ENCODE assay signal across 33 cellular contexts in the genomic region with DNA sequence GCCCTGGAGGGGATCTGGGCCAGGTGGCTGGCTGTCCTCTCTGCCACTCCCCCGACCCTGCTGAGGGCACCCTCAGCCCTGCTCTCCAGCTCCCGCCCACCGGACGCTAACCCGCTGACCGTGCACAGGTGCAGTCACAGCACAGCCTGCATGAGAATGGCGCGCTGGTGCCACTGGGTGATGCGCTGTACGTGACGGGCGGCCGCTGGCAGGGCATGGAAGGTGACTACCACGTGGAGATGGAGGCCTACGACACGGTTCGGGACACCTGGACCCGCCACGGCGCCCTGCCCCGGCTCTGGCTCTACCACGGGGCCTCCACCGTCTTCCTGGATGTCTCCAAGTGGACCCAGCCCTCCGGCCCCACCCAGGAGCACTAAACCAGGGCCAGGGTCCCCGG. TPM values are rescaled to one million over a fixed set of nuclear protein-coding genes. Genes with fewer than 3 reads are reported as not detected.
"Had no signal": no experiment of that assay in that cellular context is flagged by ENCODE, and none has a peak within 500 bp of the region (broad histone marks: within the 10 kb centered on the region; RNA-seq: fewer than 3 reads in every experiment).

No MANE protein-coding gene starts in this region.

- H3K36me3 Mint-ChIP-seq: activated CD8-positive, alpha-beta memory T cell treated with anti-CD3 and anti-CD28 coated beads, Interleukin-2, amount 10 ng/mL, durations not matched to agents 7 days and 5 days; activated naive CD4-positive, alpha-beta T cell treated with anti-CD3 and anti-CD28 coated beads, Interleukin-2, amount 50 U/mL, for 24 hours; activated naive CD8-positive, alpha-beta T cell treated with anti-CD3 and anti-CD28 coated beads, Interleukin-2, amount 10 ng/mL, durations not matched to agents 7 days and 5 days had no signal

- H3K9me3 Mint-ChIP-seq: activated CD4-positive, alpha-beta memory T cell treated with anti-CD3 and anti-CD28 coated beads, Interleukin-2, amount 10 ng/mL, durations not matched to agents 7 days and 5 days; activated naive CD4-positive, alpha-beta T cell treated with anti-CD3 and anti-CD28 coated beads, Interleukin-2, amount 50 U/mL, for 24 hours; activated T-cell treated with anti-CD3 and anti-CD28 coated beads, Interleukin-2, amount 50 U/mL, for 72 hours; activated T-helper 17 cell treated with anti-CD3 and anti-CD28 coated beads, Interleukin-2, amount 50 U/mL, for 72 hours had no signal

- H3K27ac Mint-ChIP-seq: activated CD4-positive, alpha-beta memory T cell treated with anti-CD3 and anti-CD28 coated beads, Interleukin-2, amount 10 ng/mL, durations not matched to agents 7 days and 5 days; activated CD8-positive, alpha-beta memory T cell treated with anti-CD3 and anti-CD28 coated beads, Interleukin-2, amount 10 ng/mL, durations not matched to agents 7 days and 5 days; activated naive CD4-positive, alpha-beta T cell treated with anti-CD3 and anti-CD28 coated beads, Interleukin-2, amount 50 U/mL, for 24 hours; activated naive CD8-positive, alpha-beta T cell treated with anti-CD3 and anti-CD28 coated beads, Interleukin-2, amount 10 ng/mL, durations not matched to agents 7 days and 5 days; activated T-cell treated with anti-CD3 and anti-CD28 coated beads, Interleukin-2, amount 50 U/mL, for 72 hours; activated T-helper 17 cell treated with anti-CD3 and anti-CD28 coated beads, Interleukin-2, amount 50 U/mL, for 72 hours had no signal

- DNase-seq: activated CD4-positive, alpha-beta memory T cell treated with anti-CD3 and anti-CD28 coated beads, Interleukin-2, amount 10 ng/mL, durations not matched to agents 7 days and 5 days; activated CD4-positive, alpha-beta T cell treated with anti-CD3 and anti-CD28 coated beads for 1 hour; activated CD4-positive, alpha-beta T cell treated with anti-CD3 and anti-CD28 coated beads for 48 hours; activated CD4-positive, CD25-positive, alpha-beta regulatory T cell; activated CD8-positive, alpha-beta memory T cell treated with anti-CD3 and anti-CD28 coated beads for 24 hours; activated CD8-positive, alpha-beta memory T cell treated with anti-CD3 and anti-CD28 coated beads, Interleukin-2, amount 10 ng/mL, durations not matched to agents 7 days and 5 days; activated CD8-positive, alpha-beta memory T cell treated with anti-CD3 and anti-CD28 coated beads, Interleukin-2, amount 50 U/mL, for 48 hours; activated gamma-delta T cell; activated naive CD4-positive, alpha-beta T cell treated with Interleukin-2 at 50 U/mL for 16 hours; activated naive CD8-positive, alpha-beta T cell treated with anti-CD3 and anti-CD28 coated beads, Interleukin-2, amount 10 ng/mL, durations not matched to agents 7 days and 5 days; activated T-cell treated with anti-CD3 and anti-CD28 coated beads, Interleukin-2, amount 50 U/mL, for 72 hours; amygdala; Karpas-422; NCI-H1105; NCI-H1417 treated with DMSO at 0.1 percent for 48 hours; NCI-H187 treated with DMSO at 0.1 percent for 48 hours; NCI-H2081; NCI-H345; NCI-H524 treated with DMSO at 0.1 percent for 48 hours; PC-3; Peyer's patch; RPMI8226; SIG-M5; SW 1271; T-helper 1 cell; T-helper 2 cell; T-helper 9 cell had no signal

- H3K4me3 ChIP-seq: ascending aorta, cardiac muscle cell, Peyer's patch had no signal

- H3K36me3 ChIP-seq: cardiac muscle cell, Peyer's patch had no signal

- ATAC-seq: activated CD8-positive, alpha-beta memory T cell treated with anti-CD3 and anti-CD28 coated beads, Interleukin-2, amount 10 ng/mL, durations not matched to agents 7 days and 5 days; activated T-cell treated with anti-CD3 and anti-CD28 coated beads, Interleukin-2, amount 50 U/mL, for 72 hours; activated T-helper 17 cell treated with anti-CD3 and anti-CD28 coated beads, Interleukin-2, amount 50 U/mL, for 72 hours; PC-3 had no signal

- H3K27me3 Mint-ChIP-seq: activated CD4-positive, alpha-beta memory T cell treated with anti-CD3 and anti-CD28 coated beads, Interleukin-2, amount 10 ng/mL, durations not matched to agents 7 days and 5 days; activated CD8-positive, alpha-beta memory T cell treated with anti-CD3 and anti-CD28 coated beads, Interleukin-2, amount 10 ng/mL, durations not matched to agents 7 days and 5 days; activated naive CD4-positive, alpha-beta T cell treated with anti-CD3 and anti-CD28 coated beads, Interleukin-2, amount 50 U/mL, for 24 hours; activated naive CD8-positive, alpha-beta T cell treated with anti-CD3 and anti-CD28 coated beads, Interleukin-2, amount 10 ng/mL, durations not matched to agents 7 days and 5 days; activated T-helper 17 cell treated with anti-CD3 and anti-CD28 coated beads, Interleukin-2, amount 50 U/mL, for 72 hours had no signal

- H3K4me1 Mint-ChIP-seq: activated CD4-positive, alpha-beta memory T cell treated with anti-CD3 and anti-CD28 coated beads, Interleukin-2, amount 10 ng/mL, durations not matched to agents 7 days and 5 days; activated CD8-positive, alpha-beta memory T cell treated with anti-CD3 and anti-CD28 coated beads, Interleukin-2, amount 10 ng/mL, durations not matched to agents 7 days and 5 days; activated naive CD4-positive, alpha-beta T cell treated with anti-CD3 and anti-CD28 coated beads, Interleukin-2, amount 50 U/mL, for 24 hours; activated naive CD8-positive, alpha-beta T cell treated with anti-CD3 and anti-CD28 coated beads, Interleukin-2, amount 10 ng/mL, durations not matched to agents 7 days and 5 days; activated T-helper 17 cell treated with anti-CD3 and anti-CD28 coated beads, Interleukin-2, amount 50 U/mL, for 72 hours had no signal

- H3K4me1 ChIP-seq: ascending aorta, Peyer's patch had no signal

- H3K27ac ChIP-seq: ascending aorta, cardiac muscle cell, Peyer's patch, VCaP had no signal

- H3K9me3 ChIP-seq: ascending aorta, Peyer's patch had no signal

- H3K27me3 ChIP-seq: ascending aorta, cardiac muscle cell, Peyer's patch had no signal

- H3K4me3 Mint-ChIP-seq: activated CD4-positive, alpha-beta memory T cell treated with anti-CD3 and anti-CD28 coated beads, Interleukin-2, amount 10 ng/mL, durations not matched to agents 7 days and 5 days; activated CD8-positive, alpha-beta memory T cell treated with anti-CD3 and anti-CD28 coated beads, Interleukin-2, amount 10 ng/mL, durations not matched to agents 7 days and 5 days; activated naive CD4-positive, alpha-beta T cell treated with anti-CD3 and anti-CD28 coated beads, Interleukin-2, amount 50 U/mL, for 24 hours; activated naive CD8-positive, alpha-beta T cell treated with anti-CD3 and anti-CD28 coated beads, Interleukin-2, amount 10 ng/mL, durations not matched to agents 7 days and 5 days; activated T-cell treated with anti-CD3 and anti-CD28 coated beads, Interleukin-2, amount 50 U/mL, for 72 hours; activated T-helper 17 cell treated with anti-CD3 and anti-CD28 coated beads, Interleukin-2, amount 50 U/mL, for 72 hours had no signal

RNA-seq across cellular contexts. Expression of gene ERFE, which starts 8.1 kb away (rescaled TPM):
- total RNA-seq: activated CD4-positive, alpha-beta memory T cell treated with anti-CD3 and anti-CD28 coated beads, Interleukin-2, amount 10 ng/mL, durations not matched to agents 7 days and 5 days; activated CD8-positive, alpha-beta memory T cell treated with anti-CD3 and anti-CD28 coated beads, Interleukin-2, amount 10 ng/mL, durations not matched to agents 7 days and 5 days; activated T-helper 17 cell treated with anti-CD3 and anti-CD28 coated beads, Interleukin-2, amount 50 U/mL, for 72 hours had no signal

RNA-seq across cellular contexts. Expression of gene KLHL30, which starts 12.2 kb away (rescaled TPM):
- total RNA-seq: activated CD4-positive, alpha-beta memory T cell treated with anti-CD3 and anti-CD28 coated beads, Interleukin-2, amount 10 ng/mL, durations not matched to agents 7 days and 5 days; activated CD8-positive, alpha-beta memory T cell treated with anti-CD3 and anti-CD28 coated beads, Interleukin-2, amount 10 ng/mL, durations not matched to agents 7 days and 5 days; activated naive CD8-positive, alpha-beta T cell treated with anti-CD3 and anti-CD28 coated beads, Interleukin-2, amount 10 ng/mL, durations not matched to agents 7 days and 5 days; activated T-cell treated with anti-CD3 and anti-CD28 coated beads, Interleukin-2, amount 50 U/mL, for 72 hours; activated T-helper 17 cell treated with anti-CD3 and anti-CD28 coated beads, Interleukin-2, amount 50 U/mL, for 72 hours; PC-3 had no signal

RNA-seq across cellular contexts. Expression of gene ESPNL, which starts 50.5 kb away (rescaled TPM):
- total RNA-seq: ascending aorta, MCF 10A, PC-3 had no signal
